In genomic region chr4:37762294-37763163, GRCh38 we compare ENCODE assay signal across 1 cellular context.
TF ChIP-seq lines count a peak whose summit lies in the region.

No MANE protein-coding gene starts in this region.

TF ChIP-seq in IMR-90, 13 proteins besides CTCF, POLR2A, EP300 and RAD21 (continued from another document):
- TF ChIP-seq USF2 (IDR thresholded peaks at IDR 0.05; ENCODE audit: low read depth, low read length) (peak; percentile 91), CHD1 (IDR thresholded peaks at IDR 0.05; ENCODE audit: low read depth, low read length) (no peak), ELK1 (IDR thresholded peaks at IDR 0.05; ENCODE audit: borderline replicate concordance, low read depth, low read length) (no peak)
